Comparison of ENCODE assay signal across 8 cellular contexts in the genomic region with DNA sequence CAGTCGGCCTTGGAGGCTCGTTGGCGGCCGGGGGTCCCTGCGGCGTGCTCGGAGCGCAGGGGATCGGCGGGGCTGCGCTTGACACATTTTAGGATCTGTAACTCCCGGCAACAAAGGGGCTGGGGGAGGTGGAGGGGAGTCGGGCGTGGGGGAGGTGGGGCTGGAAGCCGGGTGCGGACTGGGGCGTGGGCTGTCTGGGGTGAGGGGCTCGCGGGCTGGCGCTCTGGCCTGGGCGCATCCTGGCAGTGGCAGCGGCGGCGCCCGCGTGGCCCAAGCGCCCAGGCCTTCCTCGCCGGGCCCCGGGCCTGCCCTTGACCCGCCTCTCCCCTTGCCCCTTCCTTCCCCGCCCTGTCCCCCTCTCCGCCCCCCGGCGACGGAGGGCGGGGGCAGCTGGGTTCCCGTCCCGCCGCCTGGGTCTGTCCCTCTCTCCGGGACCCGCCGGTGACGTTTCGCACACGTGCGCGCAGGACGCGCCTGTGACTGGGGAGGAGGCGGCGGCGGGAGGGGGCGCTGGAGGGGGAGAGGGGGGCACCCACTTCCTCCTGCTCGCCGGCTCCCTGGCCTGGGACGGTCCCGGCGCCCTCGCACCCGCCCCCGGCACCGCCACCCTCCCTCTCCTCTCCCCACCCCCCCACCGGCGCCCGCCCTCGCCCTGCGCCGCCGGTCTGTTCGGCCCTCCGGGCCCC. TPM values are rescaled to one million over a fixed set of nuclear protein-coding genes. Genes with fewer than 3 reads are reported as not detected.
A peak's percentile ranks its signal among the peaks of the same experiment; 100 is the strongest.
DNase-seq lines count a peak whose midpoint lies in the region; ATAC-seq and TF ChIP-seq lines count a peak whose summit lies in the region.

No MANE protein-coding gene starts in this region.

- WGBS in esophagus squamous epithelium, 2 donors: no CpG with 5 or more reads among the region's 72 CpGs

- H3K36me3 Mint-ChIP-seq in naive B cell: no peaks in the 10 kb centered on the region
- H3K36me3 Mint-ChIP-seq in stimulated activated effector memory CD8-positive, alpha-beta T cell treated with anti-CD3 and anti-CD28 coated beads, Interleukin-12 subunit alpha, Interleukin-12 subunit beta, amount 100 ng/mL, for 72 hours: peaks cover 70% of the 10 kb centered on the region

- no peaks in the 10 kb centered on the region for H3K27me3 Mint-ChIP-seq in naive B cell

- H3K4me1 Mint-ChIP-seq in naive B cell: peaks cover 19 to 33% (median 19%) of the 10 kb centered on the region in 3 donors
- peaks cover 32% of the 10 kb centered on the region for H3K4me1 Mint-ChIP-seq in stimulated activated effector memory CD8-positive, alpha-beta T cell treated with anti-CD3 and anti-CD28 coated beads, Interleukin-12 subunit alpha, Interleukin-12 subunit beta, amount 100 ng/mL, for 72 hours

- H3K4me1 ChIP-seq in HUES6 (ENCODE audit: control insufficient read depth, insufficient read depth, low read length) (peaks cover 5% of the 10 kb centered on the region), Panc1 (ENCODE audit: control insufficient read depth, insufficient read depth, low read length) (peaks cover 10% of the 10 kb centered on the region; the same call in 1 of the 2 replicates), esophagus squamous epithelium (peaks cover 0 to 29% (median 0%) of the 10 kb centered on the region in 3 donors)

- peak; percentile 44 for ATAC-seq in GM21447 (IDR thresholded peaks at IDR 0.05; ENCODE audit: unreplicated experiment)
- peak; percentile 82 for ATAC-seq in Panc1
- peak; percentile 54 to 58 for ATAC-seq in naive B cell (ENCODE audit: low read depth in 2 of 2)
- ATAC-seq in stimulated activated effector memory CD8-positive, alpha-beta T cell treated with anti-CD3 and anti-CD28 coated beads, Interleukin-12 subunit alpha, Interleukin-12 subunit beta, amount 100 ng/mL, for 72 hours: peak; percentile 74

- peak overlapping the region in 5 of 6 donors; percentile 15 to 93 (median 82) for H3K27ac Mint-ChIP-seq in naive B cell
- H3K27ac Mint-ChIP-seq in stimulated activated effector memory CD8-positive, alpha-beta T cell treated with anti-CD3 and anti-CD28 coated beads, Interleukin-12 subunit alpha, Interleukin-12 subunit beta, amount 100 ng/mL, for 72 hours: peak overlapping the region; percentile 100

- H3K9ac ChIP-seq in HUES6 (ENCODE audit: low read length): peak overlapping the region; percentile 93

- BruUV-seq in Panc1 (replicated peaks; lab: Mats Ljungman, UMichigan): no TSS peak

- peak overlapping the region; percentile 74 for H3K4me3 ChIP-seq in HUES6 (ENCODE audit: low read depth, low read length)
- peak overlapping the region; percentile 94 to 97 for H3K4me3 ChIP-seq in Panc1 (ENCODE audit: low read depth in 2 of 2, low read length in 2 of 2)
- peak overlapping the region; percentile 71 to 93 (median 86) for H3K4me3 ChIP-seq in esophagus squamous epithelium

- TF ChIP-seq CTCF in Panc1 (IDR thresholded peaks at IDR 0.05) (no peak), esophagus squamous epithelium (IDR thresholded peaks at IDR 0.05) (no peak)

- H3K36me3 ChIP-seq in HUES6 (ENCODE audit: control insufficient read depth, insufficient read depth, low read length) (peaks cover 24% of the 10 kb centered on the region), Panc1 (ENCODE audit: control insufficient read depth, insufficient read depth, low read length) (peaks cover 22% of the 10 kb centered on the region), esophagus squamous epithelium (peaks cover 0 to 8% (median 0%) of the 10 kb centered on the region in 3 donors)

- H3K4me3 Mint-ChIP-seq in naive B cell: peak overlapping the region; percentile 75 to 97 (median 88)
- H3K4me3 Mint-ChIP-seq in stimulated activated effector memory CD8-positive, alpha-beta T cell treated with anti-CD3 and anti-CD28 coated beads, Interleukin-12 subunit alpha, Interleukin-12 subunit beta, amount 100 ng/mL, for 72 hours: peak overlapping the region; percentile 100

- CTCF ChIA-PET in Panc1 (lab: Charles Lee): no interaction called here

- DNase-seq in DMS114 treated with DMSO at 0.1 percent for 48 hours (lab: John Stamatoyannopoulos, UW; ENCODE audit: unreplicated experiment) (peak; percentile 70), Panc1 (ENCODE audit: low read depth, low spot score) (peak; percentile 17), esophagus squamous epithelium (lab: John Stamatoyannopoulos, UW) (peak; percentile 56), naive B cell (peak; percentile 91)
- DNase-seq in activated T-cell treated with anti-CD3 and anti-CD28 coated beads, Interleukin-2, amount 50 U/mL, for 48 hours: peak; percentile 92 to 94
- peak; percentile 83 to 95 for DNase-seq in stimulated activated effector memory CD8-positive, alpha-beta T cell treated with anti-CD3 and anti-CD28 coated beads, Interleukin-12 subunit alpha, Interleukin-12 subunit beta, amount 100 ng/mL, for 72 hours (ENCODE audit: low spot score in 2 of 2)

- H3K27ac ChIP-seq in HUES6 (ENCODE audit: low read depth, low read length): peak overlapping the region; percentile 99
- H3K27ac ChIP-seq in Panc1 (ENCODE audit: low read length): peak overlapping the region; percentile 99; the same call in 1 of the 2 replicates
- peak overlapping the region; percentile 93 to 95 (median 94) for H3K27ac ChIP-seq in esophagus squamous epithelium

- H3K9me3 ChIP-seq in HUES6 (ENCODE audit: control insufficient read depth, insufficient read depth, low read depth, low read length) (no peaks in the 10 kb centered on the region), Panc1 (ENCODE audit: control insufficient read depth, insufficient read depth, low read depth, low read length) (no peaks in the 10 kb centered on the region), esophagus squamous epithelium (no peaks in the 10 kb centered on the region)

- POLR2A ChIA-PET in Panc1 (lab: Charles Lee): interaction anchor here (0.6 kb wide), 3 partner anchors 124 to 344 kb away, joined by 5 to 8 read pairs (median 7); no protein-coding TSS in a partner anchor

- in situ Hi-C loops in Panc1 (cut with HindIII; ENCODE audit: low pct_unique_long_range_greater_than_20kb, low sequenced_read_pairs): no loop called here

- H3K27me3 ChIP-seq in HUES6 (ENCODE audit: control insufficient read depth, insufficient read depth, low read length) (no peaks in the 10 kb centered on the region), Panc1 (ENCODE audit: control insufficient read depth, insufficient read depth, low read length) (no peaks in the 10 kb centered on the region), esophagus squamous epithelium (no peaks in the 10 kb centered on the region)

- TF ChIP-seq POLR2A in esophagus squamous epithelium (IDR thresholded peaks at IDR 0.05): peak in 2 of 4 donors; percentile 23 to 58

- intact Hi-C loops in Panc1 (cut with micrococcal nuclease; ENCODE audit: unreplicated experiment) (loop anchor here (5.0 kb wide), 1 partner anchor 111 kb away; no protein-coding TSS in a partner anchor), esophagus squamous epithelium (cut with DNase I) (loop anchor here (5.0 kb wide), 1 partner anchor 129 kb away; a partner anchor contains a TSS)

- no peaks in the 10 kb centered on the region for H3K9me3 Mint-ChIP-seq in naive B cell
- no peaks in the 10 kb centered on the region for H3K9me3 Mint-ChIP-seq in stimulated activated effector memory CD8-positive, alpha-beta T cell treated with anti-CD3 and anti-CD28 coated beads, Interleukin-12 subunit alpha, Interleukin-12 subunit beta, amount 100 ng/mL, for 72 hours

RNA-seq across cellular contexts. Expression of a gene that starts 1.5 kb away (rescaled TPM):
- 31.0 TPM for total RNA-seq in Panc1 (2021; ENCODE audit: unreplicated experiment)
- polyA plus RNA-seq in Panc1 (2012; ENCODE audit: insufficient read length): 13.1 TPM
- 1 to 10 TPM; 5.4 to 7.1 (median 6.1) TPM for total RNA-seq in esophagus squamous epithelium
- polyA plus RNA-seq in naive B cell (ENCODE audit: low read depth in 6 of 6): 1 to 10 TPM in 5 of 6 donors, under 1 TPM in 1; 0.94 to 3.4 (median 2.6) TPM

Comparison
In these comparisons a context has a peak if more than half of its experiments do, and no peak if none do; other contexts are left out.
1. Peak in every context shown above with its lines: DNase-seq, ATAC-seq, H3K4me3 ChIP-seq and H3K27ac ChIP-seq.
2. DNase-seq: peak in every context shown above with its lines; median percentile 93 in activated T-cell treated with anti-CD3 and anti-CD28 coated beads, Interleukin-2, amount 50 U/mL, for 48 hours; 91 in naive B cell; 89 in stimulated activated effector memory CD8-positive, alpha-beta T cell treated with anti-CD3 and anti-CD28 coated beads, Interleukin-12 subunit alpha, Interleukin-12 subunit beta, amount 100 ng/mL, for 72 hours; 70 in DMS114 treated with DMSO at 0.1 percent for 48 hours; 56 in esophagus squamous epithelium; 17 in Panc1.